Comparison of ENCODE assay signal across 20 cellular contexts in the genomic region with DNA sequence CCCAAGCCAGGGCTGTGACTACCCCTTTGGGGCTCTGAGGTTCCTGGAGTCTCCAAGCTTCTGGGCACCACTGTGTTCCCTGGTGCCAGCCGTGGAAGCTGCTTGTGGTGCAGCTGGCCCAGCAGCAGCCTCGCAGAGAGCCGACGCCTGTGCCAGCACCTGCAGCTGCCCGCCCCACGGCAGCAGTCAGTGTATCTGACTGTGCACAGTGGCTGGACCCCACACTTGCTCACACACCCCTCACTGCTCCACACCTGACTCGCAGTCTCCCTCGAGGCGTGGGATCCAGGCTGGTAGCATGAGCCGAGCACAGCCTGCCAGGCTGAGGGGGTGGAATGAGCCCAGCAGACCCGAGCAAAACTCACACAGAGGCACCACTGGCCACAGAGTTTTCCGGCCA.
"Had no signal": no experiment of that assay in that cellular context is flagged by ENCODE, and none has a peak within 500 bp of the region (broad histone marks: within the 10 kb centered on the region; RNA-seq: fewer than 3 reads in every experiment).

No MANE protein-coding gene starts in this region.

- DNase-seq: activated CD4-positive, alpha-beta T cell treated with anti-CD3 and anti-CD28 coated beads for 48 hours; activated CD4-positive, alpha-beta T cell treated with anti-CD3 and anti-CD28 coated beads, Interleukin-2, amount 50 U/mL, for 4 hours; activated CD4-positive, CD25-positive, alpha-beta regulatory T cell treated with anti-CD3 and anti-CD28 coated beads, Interleukin-2, amount 50 U/mL, for 72 hours; activated CD8-positive, alpha-beta memory T cell treated with anti-CD3 and anti-CD28 coated beads, Interleukin-2, amount 50 U/mL, for 48 hours; activated CD8-positive, alpha-beta T cell treated with anti-CD3 and anti-CD28 coated beads, Interleukin-2, amount 10 ng/mL, durations not matched to agents 7 days and 5 days; activated T-cell treated with anti-CD3 and anti-CD28 coated beads, Interleukin-2, amount 50 U/mL, for 1 hour; aorta; colonic mucosa; Karpas-422; NCI-H1105 treated with DMSO at 0.1 percent for 48 hours; NCI-H1436 treated with DMSO at 0.1 percent for 48 hours; NCI-H2029; NCI-H2107; NCI-H526; NCI-H82; PC-9 had no signal

- H2AFZ ChIP-seq: PC-9 had no signal

- H3K4me2 ChIP-seq: PC-9 had no signal

- H3K4me1 Mint-ChIP-seq: activated naive CD4-positive, alpha-beta T cell treated with anti-CD3 and anti-CD28 coated beads, Interleukin-2, amount 50 U/mL, for 24 hours had no signal

- H3K4me3 ChIP-seq: breast epithelium, colonic mucosa, PC-9 had no signal

- ATAC-seq: activated CD8-positive, alpha-beta T cell treated with anti-CD3 and anti-CD28 coated beads, Interleukin-2, amount 10 ng/mL, durations not matched to agents 7 days and 5 days had no signal

- H3K4me1 ChIP-seq: colonic mucosa had no signal

- H3K27ac Mint-ChIP-seq: activated CD8-positive, alpha-beta T cell treated with anti-CD3 and anti-CD28 coated beads, Interleukin-2, amount 10 ng/mL, durations not matched to agents 7 days and 5 days; activated naive CD4-positive, alpha-beta T cell treated with anti-CD3 and anti-CD28 coated beads, Interleukin-2, amount 50 U/mL, for 24 hours; T-helper 1 cell treated with Interleukin-12 subunit alpha and Interleukin-12 subunit beta and Interleukin-4 antibody, amounts not matched to agents 30 μg/mL and 1 μg/mL, for 36 hours had no signal

- H3K9me3 Mint-ChIP-seq: activated naive CD4-positive, alpha-beta T cell treated with anti-CD3 and anti-CD28 coated beads, Interleukin-2, amount 50 U/mL, for 24 hours; T-helper 1 cell treated with Interleukin-12 subunit alpha and Interleukin-12 subunit beta and Interleukin-4 antibody, amounts not matched to agents 30 μg/mL and 1 μg/mL, for 36 hours had no signal

- H3K27me3 ChIP-seq: breast epithelium, colonic mucosa had no signal

- H3K36me3 ChIP-seq: breast epithelium, colonic mucosa had no signal

- H3K36me3 Mint-ChIP-seq: activated naive CD4-positive, alpha-beta T cell treated with anti-CD3 and anti-CD28 coated beads, Interleukin-2, amount 50 U/mL, for 24 hours; WTC11 had no signal

- H3K4me3 Mint-ChIP-seq: activated CD8-positive, alpha-beta T cell treated with anti-CD3 and anti-CD28 coated beads, Interleukin-2, amount 10 ng/mL, durations not matched to agents 7 days and 5 days; activated naive CD4-positive, alpha-beta T cell treated with anti-CD3 and anti-CD28 coated beads, Interleukin-2, amount 50 U/mL, for 24 hours; WTC11 had no signal

- H3K9me3 ChIP-seq: breast epithelium, colonic mucosa had no signal

- H3K27ac ChIP-seq: breast epithelium, colonic mucosa, PC-9 had no signal
